In genomic region chr19:42422092-42422575, GRCh38 we compare ENCODE assay signal across 9 cellular contexts. TPM values are rescaled to one million over a fixed set of nuclear protein-coding genes. Genes with fewer than 3 reads are reported as not detected.
DNase-seq lines count a peak whose midpoint lies in the region; TF ChIP-seq lines count a peak whose summit lies in the region.
"Had no signal": no experiment of that assay in that cellular context is flagged by ENCODE, and none has a peak within 500 bp of the region (broad histone marks: within the 10 kb centered on the region; RNA-seq: fewer than 3 reads in every experiment).

No MANE protein-coding gene starts in this region.

- WGBS in hepatocyte (ENCODE audit: low lambda C conversion rate, missing lambda C conversion rate), result 86% methylated on average over 12 of the region's 12 CpGs
- WGBS in stomach, 5 donors, result 64 to 78% (median 69%) methylated on average over 12 of the region's 12 CpGs

- TF ChIP-seq EP300 in stomach (IDR thresholded peaks at IDR 0.05), result no peak

- no peaks in the 10 kb centered on the region for H3K27me3 Mint-ChIP-seq in activated naive CD8-positive, alpha-beta T cell treated with anti-CD3 and anti-CD28 coated beads for 36 hours

- H3K36me3 ChIP-seq in hepatocyte (replicated peaks; ENCODE audit: insufficient read depth, low read depth) (no peaks in the 10 kb centered on the region), stomach (peaks cover 0 to 2% (median 0%) of the 10 kb centered on the region in 4 donors)

- H3K27ac ChIP-seq in hepatocyte, result no peak overlapping the region
- H3K27ac ChIP-seq in stomach, result peak overlapping the region in 4 of 5 donors; percentile 63 to 81 (median 78)

- H3K79me2 ChIP-seq in hepatocyte, result peaks cover 2% of the 10 kb centered on the region

- DNase-seq in DMS79 treated with DMSO at 0.1 percent for 48 hours (lab: John Stamatoyannopoulos, UW) (peak; percentile 19), DMS79 (lab: John Stamatoyannopoulos, UW) (no peak), hepatocyte (ENCODE audit: low spot score) (no peak), stomach (no peak), NCI-H2029 (lab: John Stamatoyannopoulos, UW) (no peak)
- no peak for DNase-seq in activated naive CD8-positive, alpha-beta T cell treated with anti-CD3 and anti-CD28 coated beads for 36 hours
- no peak for DNase-seq in activated effector memory CD4-positive, alpha-beta T cell treated with anti-CD3 and anti-CD28 coated beads, Interleukin-2, amount 50 U/mL, for 16 hours
- DNase-seq in stimulated activated CD4-positive, alpha-beta T cell treated with anti-CD3 and anti-CD28 coated beads, Interleukin-2, amount 100 ng/mL, for 24 hours, result no peak
- DNase-seq: 8988T had no signal

- TF ChIP-seq CTCF in hepatocyte (IDR thresholded peaks at IDR 0.05; ENCODE audit: poor library complexity), result no peak
- TF ChIP-seq CTCF in stomach (IDR thresholded peaks at IDR 0.05), result no peak

- H3K9me3 ChIP-seq in hepatocyte (ENCODE audit: low read depth) (no peaks in the 10 kb centered on the region), stomach (no peaks in the 10 kb centered on the region)

- no peaks in the 10 kb centered on the region for H4K20me1 ChIP-seq in hepatocyte (ENCODE audit: insufficient read depth, poor library complexity, severe bottlenecking)

- peaks cover 14% of the 10 kb centered on the region for H3K4me1 ChIP-seq in hepatocyte (ENCODE audit: insufficient read depth)
- peaks cover 13 to 52% (median 33%) of the 10 kb centered on the region in 4 donors for H3K4me1 ChIP-seq in stomach

- intact Hi-C loops in stomach (cut with DNase I; ENCODE audit: low total_unique reads), result no loop called here

- H3K4me1 Mint-ChIP-seq in activated naive CD8-positive, alpha-beta T cell treated with anti-CD3 and anti-CD28 coated beads for 36 hours, result peaks cover 40% of the 10 kb centered on the region

- no peak for TF ChIP-seq POLR2A in stomach (IDR thresholded peaks at IDR 0.05)

- H3K27me3 ChIP-seq in hepatocyte (no peaks in the 10 kb centered on the region), stomach (peaks cover 0 to 24% (median 0%) of the 10 kb centered on the region in 3 donors)

- H3K27ac Mint-ChIP-seq in activated naive CD8-positive, alpha-beta T cell treated with anti-CD3 and anti-CD28 coated beads for 36 hours, result peak overlapping the region; percentile 84

- H3K4me2 ChIP-seq in hepatocyte, result peak overlapping the region; percentile 89

- no peak overlapping the region for H2AFZ ChIP-seq in hepatocyte

- peaks cover 14% of the 10 kb centered on the region for H3K36me3 Mint-ChIP-seq in activated naive CD8-positive, alpha-beta T cell treated with anti-CD3 and anti-CD28 coated beads for 36 hours

- H3K9me3 Mint-ChIP-seq in activated naive CD8-positive, alpha-beta T cell treated with anti-CD3 and anti-CD28 coated beads for 36 hours, result no peaks in the 10 kb centered on the region

- no peak overlapping the region for H3K4me3 ChIP-seq in hepatocyte
- peak overlapping the region in 2 of 4 donors; percentile 62 to 66 for H3K4me3 ChIP-seq in stomach

- H3K4me3 Mint-ChIP-seq in activated naive CD8-positive, alpha-beta T cell treated with anti-CD3 and anti-CD28 coated beads for 36 hours, result peak overlapping the region; percentile 89

- H3K9me2 ChIP-seq in hepatocyte (replicated peaks; ENCODE audit: insufficient read depth), result no peaks in the 10 kb centered on the region

RNA-seq across cellular contexts. Expression of gene LIPE, which starts 5.1 kb away (rescaled TPM):
- 10 to 100 TPM; 24.8 to 25.1 TPM for total RNA-seq in activated naive CD8-positive, alpha-beta T cell treated with anti-CD3 and anti-CD28 coated beads for 36 hours
- 6.4 and 11.2 TPM in 2 replicates for total RNA-seq in hepatocyte
- 5.4 and 7.1 TPM in 2 replicates for polyA plus RNA-seq in hepatocyte
- total RNA-seq in stomach, result 100 to 1,000 TPM in 1 of 5 donors, 10 to 100 TPM in 2, 1 to 10 TPM in 2; 3.1 to 139 (median 13.6) TPM
- 10 to 100 TPM in 1 of 3 donors, 1 to 10 TPM in 2; 7.3 to 15.7 (median 7.5) TPM for polyA plus RNA-seq in stomach

RNA-seq across cellular contexts. Expression of gene CXCL17, which starts 20.6 kb away (rescaled TPM):
- not detected for total RNA-seq in activated naive CD8-positive, alpha-beta T cell treated with anti-CD3 and anti-CD28 coated beads for 36 hours
- total RNA-seq in hepatocyte (4.4 and 6.7 TPM in 2 replicates), stomach (100 to 1,000 TPM in 1 of 5 donors, 10 to 100 TPM in 2, 1 to 10 TPM in 1, not detected in 1; 7.6 to 208 (median 35.9) TPM)
- polyA plus RNA-seq in hepatocyte (15.3 and 16.7 TPM in 2 replicates), stomach (100 to 1,000 TPM; 107 to 518 (median 441) TPM)

RNA-seq across cellular contexts. Expression of gene CNFN, which starts 32.0 kb away (rescaled TPM):
- not detected for total RNA-seq in activated naive CD8-positive, alpha-beta T cell treated with anti-CD3 and anti-CD28 coated beads for 36 hours
- total RNA-seq in hepatocyte (0.93 TPM in 1 of 2 replicates, not detected in the other), stomach (1 to 10 TPM in 1 of 5 donors, not detected in 4; 7.8 TPM)
- polyA plus RNA-seq in hepatocyte (8.3 and 8.8 TPM in 2 replicates), stomach (100 to 1,000 TPM in 1 of 3 donors, 1 to 10 TPM in 2; 2.0 to 395 (median 2.4) TPM)
